8 cellular contexts compared by ENCODE assay signal in the genomic region with DNA sequence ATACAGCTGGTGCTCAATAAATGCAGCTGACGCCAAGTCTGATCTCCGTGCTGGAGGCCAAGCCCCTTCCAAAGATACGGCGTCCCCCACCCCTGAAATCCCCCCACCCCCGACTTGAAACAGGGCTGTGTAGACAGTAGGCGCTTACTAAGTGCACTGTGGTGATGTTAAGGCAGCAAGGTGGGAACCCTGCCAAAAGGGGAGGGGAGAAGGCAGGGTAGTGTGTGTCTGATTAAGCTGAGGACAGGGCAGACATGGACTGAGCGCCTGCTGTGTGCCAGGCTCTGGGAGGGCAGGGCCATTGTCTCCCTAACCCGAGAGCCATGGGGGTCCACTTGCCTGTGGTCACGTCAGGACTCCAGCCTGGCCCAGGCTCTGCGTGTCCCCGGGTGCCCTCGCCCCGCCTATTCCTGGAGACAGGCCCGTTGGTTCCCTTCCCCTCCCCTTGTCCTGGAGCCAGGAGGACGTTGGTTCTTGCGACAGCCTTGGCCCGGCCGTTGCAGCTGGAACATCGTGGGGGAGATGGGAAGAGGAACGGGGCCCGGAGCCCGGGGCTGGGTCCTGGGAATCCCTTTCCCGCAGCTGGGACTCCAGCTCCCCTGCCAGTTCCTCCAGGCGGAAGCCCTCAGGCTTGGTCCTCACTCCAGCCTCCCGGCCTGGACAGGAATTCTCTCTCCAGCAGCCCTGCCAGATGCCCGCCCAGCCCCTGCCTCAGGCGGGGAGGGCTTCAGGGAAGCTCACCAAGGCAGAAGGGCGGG. TPM values are rescaled to one million over a fixed set of nuclear protein-coding genes. Genes with fewer than 3 reads are reported as not detected.
DNase-seq lines count a peak whose midpoint lies in the region; ATAC-seq, FAIRE-seq and TF ChIP-seq lines count a peak whose summit lies in the region.

No MANE protein-coding gene starts in this region.

- ATAC-seq in HG02610 (IDR thresholded peaks at IDR 0.05; ENCODE audit: unreplicated experiment) (no peak), GM19324 (IDR thresholded peaks at IDR 0.05; ENCODE audit: low FRiP score, unreplicated experiment) (no peak), GM21390 (IDR thresholded peaks at IDR 0.05; ENCODE audit: unreplicated experiment) (no peak)

- H3K27ac ChIP-seq in kidney (ENCODE audit: low read depth in 2 of 2, low read length in 2 of 2) (peak overlapping the region; percentile 78 to 80), thyroid gland (peak overlapping the region; percentile 61 to 77 (median 76))

- 31 to 50% methylated on average over 9 to 19 of the region's 28 CpGs for WGBS in thyroid gland, 2 donors

- H3K27me3 ChIP-seq in thyroid gland = no peaks in the 10 kb centered on the region

- DNase-seq in Ammon's horn (ENCODE audit: low spot score) (peak; percentile 53), M059J (ENCODE audit: low read depth) (peak; percentile 92), astrocyte of the cerebellum (ENCODE audit: low read depth) (peak; percentile 83), kidney (peak; percentile 98), thyroid gland (peak; percentile 90 to 91)

- H3K9me3 ChIP-seq in kidney (ENCODE audit: control insufficient read depth in 1 of 2, low read length in 2 of 2) (no peaks in the 10 kb centered on the region), thyroid gland (no peaks in the 10 kb centered on the region)

- in situ Hi-C loops in astrocyte of the cerebellum (cut with HindIII; ENCODE audit: low sequenced_read_pairs) = no loop called here

- H3K4me1 ChIP-seq in kidney (ENCODE audit: control insufficient read depth in 1 of 2, insufficient read depth in 1 of 2, low read depth in 1 of 2, low read length in 2 of 2) = peaks cover 0 to 7% of the 10 kb centered on the region in 2 donors
- H3K4me1 ChIP-seq in thyroid gland = peaks cover 10 to 19% of the 10 kb centered on the region in 2 donors

- H3K4me3 ChIP-seq in astrocyte of the cerebellum (ENCODE audit: low read depth, low read length) = no peak overlapping the region
- no peak overlapping the region for H3K4me3 ChIP-seq in kidney (ENCODE audit: low read length in 2 of 2)
- no peak overlapping the region for H3K4me3 ChIP-seq in thyroid gland (replicated peaks in 1 of 3)

- intact Hi-C loops in kidney (cut with DNase I) (no loop called here), thyroid gland (cut with DNase I) (no loop called here)

- TF ChIP-seq POLR2A in thyroid gland (IDR thresholded peaks at IDR 0.05) = no peak

- TF ChIP-seq CTCF in astrocyte of the cerebellum (IDR thresholded peaks at IDR 0.05; ENCODE audit: low read depth, low read length, missing control alignments) = no peak
- no peak for TF ChIP-seq CTCF in kidney (IDR thresholded peaks at IDR 0.05; ENCODE audit: borderline replicate concordance, extremely low read depth, insufficient read depth)
- no peak for TF ChIP-seq CTCF in thyroid gland (IDR thresholded peaks at IDR 0.05)

- no peak overlapping the region for H3K9ac ChIP-seq in kidney (ENCODE audit: low read length in 2 of 2)

- H3K36me3 ChIP-seq in kidney (ENCODE audit: control insufficient read depth in 1 of 2, insufficient read depth in 2 of 2, low read length in 2 of 2) (no peaks in the 10 kb centered on the region), thyroid gland (no peaks in the 10 kb centered on the region)

- no peak for FAIRE-seq in kidney (lab: Jason Lieb, UNC)

RNA-seq across cellular contexts. Expression of gene ELANE, which starts 1.7 kb away (rescaled TPM):
- total RNA-seq in M059J (2014; rRNA removed; shearing (Covaris generic)) = not detected in 2 replicates
- total RNA-seq in kidney (0.85 TPM), thyroid gland (1 to 10 TPM in 3 of 4 donors, not detected in 1; 1.9 to 2.1 (median 2.1) TPM)
- not detected for polyA plus RNA-seq in kidney (ENCODE audit: insufficient read depth, low read depth, low replicate concordance)

RNA-seq across cellular contexts. Expression of gene CFD, which starts 9.1 kb away (rescaled TPM):
- 0.52 and 0.89 TPM in 2 replicates for total RNA-seq in M059J (2014; rRNA removed; shearing (Covaris generic))
- total RNA-seq in kidney = 35.1 TPM
- 4.6 TPM for polyA plus RNA-seq in kidney (ENCODE audit: insufficient read depth, low read depth, low replicate concordance)
- total RNA-seq in thyroid gland = 1,000 to 10,000 TPM in 1 of 4 donors, 100 to 1,000 TPM in 3; 339 to 1,037 (median 506) TPM

RNA-seq across cellular contexts. Expression of gene PRTN3, which starts 9.6 kb away (rescaled TPM):
- total RNA-seq in M059J (2014; rRNA removed; shearing (Covaris generic)) = not detected in 2 replicates
- total RNA-seq in kidney (not detected), thyroid gland (not detected)
- not detected for polyA plus RNA-seq in kidney (ENCODE audit: insufficient read depth, low read depth, low replicate concordance)

RNA-seq across cellular contexts. Expression of gene AZU1, which starts 22.8 kb away (rescaled TPM):
- not detected in 2 replicates for total RNA-seq in M059J (2014; rRNA removed; shearing (Covaris generic))
- 0.50 TPM for total RNA-seq in kidney
- not detected for polyA plus RNA-seq in kidney (ENCODE audit: insufficient read depth, low read depth, low replicate concordance)
- total RNA-seq in thyroid gland = not detected

RNA-seq across cellular contexts. Expression of gene PLPPR3, which starts 28.6 kb away (rescaled TPM):
- 2.3 and 3.8 TPM in 2 replicates for total RNA-seq in M059J (2014; rRNA removed; shearing (Covaris generic))
- total RNA-seq in kidney = not detected
- not detected for polyA plus RNA-seq in kidney (ENCODE audit: insufficient read depth, low read depth, low replicate concordance)
- total RNA-seq in thyroid gland = not detected

Comparison
In these comparisons a context has a peak if more than half of its experiments do, and no peak if none do; other contexts are left out.
1. RNA of gene CFD, which starts 9.1 kb away (total RNA-seq): 339 to 1,037 TPM in thyroid gland and 35.1 TPM in kidney (single experiment); 0.52 to 0.89 TPM in M059J; every median in the first group is over 10 times any median in the second.
2. Peak in every context shown above with its lines, with median percentiles within 50 percentile points of each other: DNase-seq.